Comparison of ENCODE assay signal across 9 cellular contexts in genomic region chr9:33695299-33695698, GRCh38.
"Had no signal": no experiment of that assay in that cellular context is flagged by ENCODE, and none has a peak within 500 bp of the region (broad histone marks: within the 10 kb centered on the region; RNA-seq: fewer than 3 reads in every experiment).

No MANE protein-coding gene starts in this region.

- H3K27ac ChIP-seq: GM23248 had no signal

- H3K36me3 ChIP-seq: HAP-1 had no signal

- H3K4me3 ChIP-seq: GM23248, GM23338, HAP-1 had no signal

- H3K9me3 ChIP-seq: HAP-1 had no signal

- ATAC-seq: GM23338, HCT116 had no signal

- DNase-seq: GM23248, GOT3, H7, H9, HCEC 1CT, HFFc6 had no signal
